19 cellular contexts compared by ENCODE assay signal in the genomic region with DNA sequence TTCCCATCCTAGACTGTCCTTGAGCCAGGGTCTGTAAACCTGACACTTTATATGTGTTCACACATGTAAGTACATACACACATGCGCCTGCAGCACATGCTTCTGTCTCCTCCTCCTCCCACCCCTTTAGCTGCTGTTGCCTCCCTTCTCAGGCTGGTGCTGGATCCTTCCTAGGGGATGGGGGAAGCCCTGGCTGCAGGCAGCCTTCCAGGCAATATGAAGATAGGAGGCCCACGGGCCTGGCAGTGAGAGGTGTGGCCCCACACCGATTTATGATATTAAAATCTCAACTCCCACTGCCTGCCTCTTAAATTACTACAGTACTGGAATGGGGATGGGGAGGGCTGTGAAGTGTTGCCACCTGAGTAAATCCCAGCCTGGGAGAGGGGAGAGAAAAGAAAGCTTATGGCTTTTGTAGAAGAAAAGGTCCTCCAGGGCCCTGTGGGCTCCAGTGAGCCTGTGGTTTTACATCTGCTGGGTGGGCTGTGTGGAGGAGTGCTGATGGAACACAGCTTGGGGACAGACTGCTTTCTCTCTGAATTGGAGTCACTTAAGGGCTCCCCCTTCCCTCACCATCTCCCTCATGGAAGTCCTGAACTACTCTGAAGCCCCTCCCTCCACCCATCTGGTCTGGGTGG. TPM values are rescaled to one million over a fixed set of nuclear protein-coding genes. Genes with fewer than 3 reads are reported as not detected.
DNase-seq lines count a peak whose midpoint lies in the region; FAIRE-seq and TF ChIP-seq lines count a peak whose summit lies in the region.
"Had no signal": no experiment of that assay in that cellular context is flagged by ENCODE, and none has a peak within 500 bp of the region (broad histone marks: within the 10 kb centered on the region; RNA-seq: fewer than 3 reads in every experiment).

No MANE protein-coding gene starts in this region.

- no peak for TF ChIP-seq POLR2A in endothelial cell of umbilical vein (IDR thresholded peaks at IDR 0.05; ENCODE audit: low read depth, low read length)

- H3K79me2 ChIP-seq in endothelial cell of umbilical vein (ENCODE audit: control insufficient read depth, insufficient read depth, low read length): no peaks in the 10 kb centered on the region
- H3K79me2 ChIP-seq in osteoblast (ENCODE audit: insufficient read depth, low read length): peaks cover 15% of the 10 kb centered on the region

- no peaks in the 10 kb centered on the region for H4K20me1 ChIP-seq in endothelial cell of umbilical vein (replicated peaks; ENCODE audit: control insufficient read depth, extremely low read depth, insufficient read depth, low read length)
- H4K20me1 ChIP-seq in osteoblast (ENCODE audit: insufficient read depth, low read length): peaks cover 3% of the 10 kb centered on the region

- peak; percentile 10 for DNase-seq in ELF-1 (ENCODE audit: low read depth, low spot score)
- peak; percentile 87 for DNase-seq in NCI-H82 (lab: John Stamatoyannopoulos, UW)
- no peak for DNase-seq in endothelial cell of umbilical vein (ENCODE audit: low read depth, low spot score)
- DNase-seq in osteoblast (ENCODE audit: insufficient read length, low spot score, missing footprints): peak; percentile 47
- DNase-seq in activated CD4-positive, alpha-beta T cell treated with anti-CD3 and anti-CD28 coated beads for 1 hour: no peak
- DNase-seq in Kasumi-1 (lab: John Stamatoyannopoulos, UW): no peak
- no peak for DNase-seq in NOMO-1 treated with dmso at 0.1 percent for 144 hours (lab: John Stamatoyannopoulos, UW; ENCODE audit: unreplicated experiment)
- DNase-seq in activated CD4-positive, alpha-beta T cell treated with anti-CD3 and anti-CD28 coated beads, Interleukin-2, amount 50 U/mL, for 4 hours: no peak
- DNase-seq: activated gamma-delta T cell; effector CD4-positive, alpha-beta T cell; foreskin melanocyte; NCI-H1694 treated with DMSO at 0.1 percent for 48 hours; NCI-H748 treated with DMSO at 0.1 percent for 48 hours; SHP77 treated with DMSO at 0.1 percent for 48 hours; stimulated activated CD4-positive, alpha-beta T cell treated with anti-CD3 and anti-CD28 coated beads, Interleukin-2, amount 100 ng/mL, for 48 hours; uterus had no signal

- H3K27ac ChIP-seq in endothelial cell of umbilical vein (ENCODE audit: insufficient read depth, low read depth, low read length) (no peak overlapping the region), osteoblast (ENCODE audit: low read depth, low read length) (no peak overlapping the region)
- H3K27ac ChIP-seq: C4-2B, uterus had no signal

- TF ChIP-seq CTCF in endothelial cell of umbilical vein (IDR thresholded peaks at IDR 0.05; ENCODE audit: extremely low read depth in 1 of 2, insufficient read depth in 1 of 2, low read depth in 1 of 2, low read length in 2 of 2) (no peak), osteoblast (IDR thresholded peaks at IDR 0.05; ENCODE audit: extremely low read depth, low read depth, low read length) (no peak)

- H2AFZ ChIP-seq in endothelial cell of umbilical vein (ENCODE audit: low read depth, low read length) (no peak overlapping the region), osteoblast (ENCODE audit: low read length) (no peak overlapping the region)

- CTCF ChIA-PET in endothelial cell of umbilical vein (lab: Charles Lee): interaction anchor here (4.7 kb wide), 1 partner anchor 16 kb away, joined by 44 read pairs; no protein-coding TSS in a partner anchor

- dilution Hi-C loops in endothelial cell of umbilical vein (cut with MboI; ENCODE audit: extremely low pct_ligation_motif_present, low sequenced_read_pairs): no loop called here

- H3K9me3 ChIP-seq in endothelial cell of umbilical vein (replicated peaks; ENCODE audit: control insufficient read depth, insufficient read depth, low read length): no peaks in the 10 kb centered on the region
- no peaks in the 10 kb centered on the region for H3K9me3 ChIP-seq in osteoblast (ENCODE audit: low read depth, low read length)
- H3K9me3 ChIP-seq: uterus had no signal

- BruUV-seq in endothelial cell of umbilical vein (replicated peaks; lab: Mats Ljungman, UMichigan): no TSS peak

- peak; percentile 40 for FAIRE-seq in endothelial cell of umbilical vein (lab: Jason Lieb, UNC)
- FAIRE-seq: islet of Langerhans, TTC549 had no signal

- H3K4me3 ChIP-seq in endothelial cell of umbilical vein (replicated peaks in 1 of 3; ENCODE audit: insufficient read depth in 1 of 3, low read depth in 1 of 3, low read length in 3 of 3): no peak overlapping the region
- H3K4me3 ChIP-seq in osteoblast (ENCODE audit: insufficient read depth, low read length): no peak overlapping the region

- no peak overlapping the region for H3K9ac ChIP-seq in endothelial cell of umbilical vein (replicated peaks; ENCODE audit: extremely low read depth, insufficient read depth, low read length)

- H3K36me3 ChIP-seq in endothelial cell of umbilical vein (ENCODE audit: control insufficient read depth in 2 of 2, extremely low read depth in 1 of 2, insufficient read depth in 2 of 2, low read length in 2 of 2) (peaks cover 0 to 8% of the 10 kb centered on the region in 2 experiments), osteoblast (ENCODE audit: insufficient read depth, low read length) (peaks cover 36% of the 10 kb centered on the region)
- H3K36me3 ChIP-seq: uterus had no signal

- intact Hi-C loops in endothelial cell of umbilical vein (cut with micrococcal nuclease): no loop called here

- no peaks in the 10 kb centered on the region for H3K9me1 ChIP-seq in endothelial cell of umbilical vein (replicated peaks; ENCODE audit: control insufficient read depth, extremely low read depth, insufficient read depth, low read length)

- POLR2A ChIA-PET in endothelial cell of umbilical vein (lab: Charles Lee): no interaction called here

- H3K27me3 ChIP-seq in endothelial cell of umbilical vein (ENCODE audit: control insufficient read depth in 2 of 2, insufficient read depth in 2 of 2, low read length in 2 of 2) (peaks cover 3 to 7% of the 10 kb centered on the region in 2 experiments), osteoblast (ENCODE audit: insufficient read depth, low read length) (no peaks in the 10 kb centered on the region)

- H3K4me2 ChIP-seq in endothelial cell of umbilical vein (ENCODE audit: insufficient read depth, low read length): no peak overlapping the region
- peak overlapping the region; percentile 83 for H3K4me2 ChIP-seq in osteoblast (ENCODE audit: insufficient read depth, low read length)

- H3K4me1 ChIP-seq in endothelial cell of umbilical vein (ENCODE audit: control insufficient read depth, extremely low read depth, insufficient read depth, low read length) (peaks cover 46% of the 10 kb centered on the region), osteoblast (ENCODE audit: insufficient read depth, low read length) (peaks cover 42% of the 10 kb centered on the region)

RNA-seq across cellular contexts. Expression of a gene that starts 1.0 kb away (rescaled TPM):
- total RNA-seq in endothelial cell of umbilical vein (1.9 TPM in 2 replicates), osteoblast (under 0.01 TPM in 1 of 2 replicates, not detected in the other)
- polyA plus RNA-seq in endothelial cell of umbilical vein: 0.48 and 0.84 TPM in 2 replicates
- polyA plus RNA-seq in endothelial cell of umbilical vein (2011; cell fraction: cytosol; rRNA removed): 0.58 and 0.75 TPM in 2 replicates
- polyA plus RNA-seq in endothelial cell of umbilical vein (2011; cell fraction: nucleus; rRNA removed): 3.7 and 4.0 TPM in 2 replicates
- polyA plus RNA-seq in endothelial cell of umbilical vein (2012): 0.60 and 1.7 TPM in 2 replicates
- polyA minus RNA-seq in endothelial cell of umbilical vein: 1.1 and 1.5 TPM in 2 replicates
- 1.0 TPM for polyA minus RNA-seq in endothelial cell of umbilical vein (2011; cell fraction: cytosol; rRNA and poly(A)+ RNA removed)
- 0.63 and 3.1 TPM in 2 replicates for polyA minus RNA-seq in endothelial cell of umbilical vein (2011; cell fraction: nucleus; rRNA and poly(A)+ RNA removed)

RNA-seq across cellular contexts. Expression of a gene that starts 6.2 kb away (rescaled TPM):
- total RNA-seq in endothelial cell of umbilical vein (45.0 and 47.1 TPM in 2 replicates), osteoblast (46.7 and 55.7 TPM in 2 replicates)
- 86.8 and 107 TPM in 2 replicates for polyA plus RNA-seq in endothelial cell of umbilical vein
- 89.2 and 95.6 TPM in 2 replicates for polyA plus RNA-seq in endothelial cell of umbilical vein (2011; cell fraction: cytosol; rRNA removed)
- 47.0 and 54.4 TPM in 2 replicates for polyA plus RNA-seq in endothelial cell of umbilical vein (2011; cell fraction: nucleus; rRNA removed)
- polyA plus RNA-seq in endothelial cell of umbilical vein (2012): 47.5 and 51.4 TPM in 2 replicates
- polyA minus RNA-seq in endothelial cell of umbilical vein: 47.0 and 50.3 TPM in 2 replicates
- 30.5 TPM for polyA minus RNA-seq in endothelial cell of umbilical vein (2011; cell fraction: cytosol; rRNA and poly(A)+ RNA removed)
- polyA minus RNA-seq in endothelial cell of umbilical vein (2011; cell fraction: nucleus; rRNA and poly(A)+ RNA removed): 16.3 and 21.8 TPM in 2 replicates

RNA-seq across cellular contexts. Expression of a gene that starts 18.4 kb away (rescaled TPM):
- 71.0 and 106 TPM in 2 replicates for total RNA-seq in endothelial cell of umbilical vein
- 192 and 262 TPM in 2 replicates for polyA plus RNA-seq in endothelial cell of umbilical vein
- polyA plus RNA-seq in endothelial cell of umbilical vein (2011; cell fraction: cytosol; rRNA removed): 115 and 122 TPM in 2 replicates
- 16.0 and 28.9 TPM in 2 replicates for polyA plus RNA-seq in endothelial cell of umbilical vein (2011; cell fraction: nucleus; rRNA removed)
- 26.8 and 43.4 TPM in 2 replicates for polyA plus RNA-seq in endothelial cell of umbilical vein (2012)
- 72.9 and 78.0 TPM in 2 replicates for polyA minus RNA-seq in endothelial cell of umbilical vein
- not detected for polyA minus RNA-seq in endothelial cell of umbilical vein (2011; cell fraction: cytosol; rRNA and poly(A)+ RNA removed)
- polyA minus RNA-seq in endothelial cell of umbilical vein (2011; cell fraction: nucleus; rRNA and poly(A)+ RNA removed): 6.3 and 9.4 TPM in 2 replicates
- total RNA-seq in osteoblast: not detected in 2 replicates

RNA-seq across cellular contexts. Expression of a gene that starts 19.1 kb away (rescaled TPM):
- total RNA-seq in endothelial cell of umbilical vein (56.6 and 57.5 TPM in 2 replicates), osteoblast (44.2 and 47.4 TPM in 2 replicates)
- 126 and 139 TPM in 2 replicates for polyA plus RNA-seq in endothelial cell of umbilical vein
- 118 and 121 TPM in 2 replicates for polyA plus RNA-seq in endothelial cell of umbilical vein (2011; cell fraction: cytosol; rRNA removed)
- 34.4 and 38.4 TPM in 2 replicates for polyA plus RNA-seq in endothelial cell of umbilical vein (2011; cell fraction: nucleus; rRNA removed)
- 102 and 105 TPM in 2 replicates for polyA plus RNA-seq in endothelial cell of umbilical vein (2012)
- 45.6 and 56.9 TPM in 2 replicates for polyA minus RNA-seq in endothelial cell of umbilical vein
- 29.8 TPM for polyA minus RNA-seq in endothelial cell of umbilical vein (2011; cell fraction: cytosol; rRNA and poly(A)+ RNA removed)
- polyA minus RNA-seq in endothelial cell of umbilical vein (2011; cell fraction: nucleus; rRNA and poly(A)+ RNA removed): 11.0 and 16.0 TPM in 2 replicates

RNA-seq across cellular contexts. Expression of a gene that starts 19.2 kb away (rescaled TPM):
- total RNA-seq in endothelial cell of umbilical vein (not detected in 2 replicates), osteoblast (0.88 TPM in 1 of 2 replicates, not detected in the other)
- not detected in 2 replicates for polyA plus RNA-seq in endothelial cell of umbilical vein
- not detected in 2 replicates for polyA plus RNA-seq in endothelial cell of umbilical vein (2011; cell fraction: cytosol; rRNA removed)
- polyA plus RNA-seq in endothelial cell of umbilical vein (2011; cell fraction: nucleus; rRNA removed): not detected in 2 replicates
- 0.49 and 0.92 TPM in 2 replicates for polyA plus RNA-seq in endothelial cell of umbilical vein (2012)
- not detected in 2 replicates for polyA minus RNA-seq in endothelial cell of umbilical vein
- not detected for polyA minus RNA-seq in endothelial cell of umbilical vein (2011; cell fraction: cytosol; rRNA and poly(A)+ RNA removed)
- not detected in 2 replicates for polyA minus RNA-seq in endothelial cell of umbilical vein (2011; cell fraction: nucleus; rRNA and poly(A)+ RNA removed)

Comparison
In these comparisons a context has a peak if more than half of its experiments do, and no peak if none do; other contexts are left out.
1. DNase-seq: peak in ELF-1 (single experiment), NCI-H82 (single experiment) and osteoblast (single experiment); none in endothelial cell of umbilical vein (single experiment), activated CD4-positive, alpha-beta T cell treated with anti-CD3 and anti-CD28 coated beads for 1 hour (single experiment), Kasumi-1 (0 of 2), NOMO-1 treated with dmso at 0.1 percent for 144 hours (single experiment) and activated CD4-positive, alpha-beta T cell treated with anti-CD3 and anti-CD28 coated beads, Interleukin-2, amount 50 U/mL, for 4 hours (0 of 2).
2. RNA of a gene that starts 18.4 kb away (total RNA-seq): 71.0 to 106 TPM in endothelial cell of umbilical vein; not detected in osteoblast; every median in the first group is over 10 times any median in the second.